ENCODE assay signal across 26 cellular contexts in the genomic region with DNA sequence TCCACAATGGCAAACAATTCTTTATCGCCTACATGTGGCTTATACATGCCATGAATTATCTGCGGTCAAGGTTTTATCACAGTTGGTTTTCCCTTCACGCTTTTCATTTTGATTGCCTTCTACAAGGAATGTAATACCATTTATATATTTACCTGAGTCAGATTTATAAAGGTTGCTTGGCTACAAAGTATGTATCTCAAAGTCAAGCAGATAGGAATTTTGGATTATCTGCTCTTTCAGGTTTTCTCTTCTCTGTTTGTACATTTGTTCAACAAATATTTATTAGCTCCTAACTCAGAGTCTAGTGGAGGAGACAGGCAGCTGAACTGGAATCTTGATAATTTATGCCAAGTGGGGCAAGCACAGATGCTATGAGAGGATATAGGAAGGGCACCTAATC. TPM values are rescaled to one million over a fixed set of nuclear protein-coding genes. Genes with fewer than 3 reads are reported as not detected.
DNase-seq lines count a peak whose midpoint lies in the region; ATAC-seq and TF ChIP-seq lines count a peak whose summit lies in the region.
"Had no signal": no experiment of that assay in that cellular context is flagged by ENCODE, and none has a peak within 500 bp of the region (broad histone marks: within the 10 kb centered on the region; RNA-seq: fewer than 3 reads in every experiment).

No MANE protein-coding gene starts in this region.

- H3K27ac Mint-ChIP-seq in WTC11, result no peak overlapping the region
- H3K27ac Mint-ChIP-seq: B cell; CD14-positive monocyte; CD4-positive, alpha-beta memory T cell; CD4-positive, CD25-positive, alpha-beta regulatory T cell had no signal

- POLR2A ChIA-PET in WTC11 (lab: Charles Lee), result no interaction called here

- ATAC-seq in left lobe of liver, result no peak
- ATAC-seq in WTC11, result no peak
- ATAC-seq: A549, GM12878 had no signal

- H3K4me3 ChIP-seq in LNCaP clone FGC (ENCODE audit: low read depth, low read length), result no peak overlapping the region
- H3K4me3 ChIP-seq: A549; BLaER1 treated with 17β-estradiol and CSF1 and Interleukin-3, amounts not matched to agents 10 nM and 100 nM; GM12878 had no signal

- no peaks in the 10 kb centered on the region for H3K9me3 Mint-ChIP-seq in WTC11
- H3K9me3 Mint-ChIP-seq: CD4-positive, alpha-beta memory T cell; CD8-positive, alpha-beta memory T cell had no signal

- TF ChIP-seq CTCF in C4-2B (conservative IDR thresholded peaks at IDR 0.05), result peak; percentile 7
- TF ChIP-seq CTCF in LNCaP clone FGC (IDR thresholded peaks at IDR 0.05; ENCODE audit: control insufficient read depth, extremely low read depth, insufficient read depth), result no peak
- 0 out of 2 replicates have a peak, but pooled peaks have one; percentile 15 for TF ChIP-seq CTCF in VCaP (conservative IDR thresholded peaks at IDR 0.05)
- no peak for TF ChIP-seq CTCF in WTC11 (IDR thresholded peaks at IDR 0.05)

- peak; percentile 78 for DNase-seq in NCI-H524 treated with DMSO at 0.1 percent for 48 hours (lab: John Stamatoyannopoulos, UW)
- no peak for DNase-seq in NCI-H524 (lab: John Stamatoyannopoulos, UW)
- peak; percentile 80 for DNase-seq in LNCaP clone FGC (ENCODE audit: low read depth)
- DNase-seq in left lobe of liver (ENCODE audit: low spot score), result no peak
- no peak for DNase-seq in NCI-H1694 (lab: John Stamatoyannopoulos, UW)
- no peak for DNase-seq in WTC11 (ENCODE audit: low spot score)
- DNase-seq: AML-193; Calu3; CD4-positive, alpha-beta memory T cell; CD4-positive, CD25-positive, alpha-beta regulatory T cell; CD8-positive, alpha-beta memory T cell; COR-L47; DMS79; DND-41; EL; GDM1 had no signal

- CTCF ChIA-PET in WTC11 (lab: Charles Lee), result interaction anchor here (0.9 to 2.2 kb wide), 4 partner anchors 9 to 37 kb away, joined by 3 to 12 read pairs (median 4); no protein-coding TSS in a partner anchor

- H3K27me3 Mint-ChIP-seq in WTC11 (ENCODE audit: low read depth), result no peaks in the 10 kb centered on the region; the same call in none of the 2 replicates

- H3K27ac ChIP-seq in C4-2B, result no peak overlapping the region; the same call in 1 of the 2 replicates
- peak overlapping the region; percentile 77 for H3K27ac ChIP-seq in VCaP
- H3K27ac ChIP-seq: A549; BLaER1 treated with 17β-estradiol and CSF1 and Interleukin-3, amounts not matched to agents 10 nM and 100 nM had no signal

- no peaks in the 10 kb centered on the region for H3K36me3 Mint-ChIP-seq in WTC11
- H3K36me3 Mint-ChIP-seq: CD14-positive monocyte; CD4-positive, alpha-beta memory T cell; CD4-positive, CD25-positive, alpha-beta regulatory T cell had no signal

- H3K4me3 Mint-ChIP-seq in WTC11, result no peak overlapping the region
- H3K4me3 Mint-ChIP-seq: B cell; CD4-positive, alpha-beta memory T cell; CD4-positive, CD25-positive, alpha-beta regulatory T cell; CD8-positive, alpha-beta memory T cell had no signal

- H3K4me1 Mint-ChIP-seq in WTC11, result peaks cover 19% of the 10 kb centered on the region
- H3K4me1 Mint-ChIP-seq: B cell; CD14-positive monocyte; CD4-positive, alpha-beta memory T cell; CD4-positive, CD25-positive, alpha-beta regulatory T cell; CD8-positive, alpha-beta memory T cell had no signal

TF ChIP-seq in WTC11, 78 proteins besides CTCF, POLR2A, EP300 and RAD21:
- TF ChIP-seq EMX1 (CRISPR knock-in tag; IDR thresholded peaks at IDR 0.05) (no peak), ZNF219 (CRISPR knock-in tag; IDR thresholded peaks at IDR 0.05; ENCODE audit: borderline replicate concordance) (no peak), SMAD4 (CRISPR knock-in tag; IDR thresholded peaks at IDR 0.05) (no peak), FOXP1 (CRISPR knock-in tag; IDR thresholded peaks at IDR 0.05; ENCODE audit: borderline replicate concordance) (no peak)
- TF ChIP-seq, protein P1, sequence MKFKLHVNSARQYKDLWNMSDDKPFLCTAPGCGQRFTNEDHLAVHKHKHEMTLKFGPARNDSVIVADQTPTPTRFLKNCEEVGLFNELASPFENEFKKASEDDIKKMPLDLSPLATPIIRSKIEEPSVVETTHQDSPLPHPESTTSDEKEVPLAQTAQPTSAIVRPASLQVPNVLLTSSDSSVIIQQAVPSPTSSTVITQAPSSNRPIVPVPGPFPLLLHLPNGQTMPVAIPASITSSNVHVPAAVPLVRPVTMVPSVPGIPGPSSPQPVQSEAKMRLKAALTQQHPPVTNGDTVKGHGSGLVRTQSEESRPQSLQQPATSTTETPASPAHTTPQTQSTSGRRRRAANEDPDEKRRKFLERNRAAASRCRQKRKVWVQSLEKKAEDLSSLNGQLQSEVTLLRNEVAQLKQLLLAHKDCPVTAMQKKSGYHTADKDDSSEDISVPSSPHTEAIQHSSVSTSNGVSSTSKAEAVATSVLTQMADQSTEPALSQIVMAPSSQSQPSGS (CRISPR knock-in tag; IDR thresholded peaks at IDR 0.05; ENCODE audit: borderline replicate concordance, low read depth), result no peak
- TF ChIP-seq, protein P2, sequence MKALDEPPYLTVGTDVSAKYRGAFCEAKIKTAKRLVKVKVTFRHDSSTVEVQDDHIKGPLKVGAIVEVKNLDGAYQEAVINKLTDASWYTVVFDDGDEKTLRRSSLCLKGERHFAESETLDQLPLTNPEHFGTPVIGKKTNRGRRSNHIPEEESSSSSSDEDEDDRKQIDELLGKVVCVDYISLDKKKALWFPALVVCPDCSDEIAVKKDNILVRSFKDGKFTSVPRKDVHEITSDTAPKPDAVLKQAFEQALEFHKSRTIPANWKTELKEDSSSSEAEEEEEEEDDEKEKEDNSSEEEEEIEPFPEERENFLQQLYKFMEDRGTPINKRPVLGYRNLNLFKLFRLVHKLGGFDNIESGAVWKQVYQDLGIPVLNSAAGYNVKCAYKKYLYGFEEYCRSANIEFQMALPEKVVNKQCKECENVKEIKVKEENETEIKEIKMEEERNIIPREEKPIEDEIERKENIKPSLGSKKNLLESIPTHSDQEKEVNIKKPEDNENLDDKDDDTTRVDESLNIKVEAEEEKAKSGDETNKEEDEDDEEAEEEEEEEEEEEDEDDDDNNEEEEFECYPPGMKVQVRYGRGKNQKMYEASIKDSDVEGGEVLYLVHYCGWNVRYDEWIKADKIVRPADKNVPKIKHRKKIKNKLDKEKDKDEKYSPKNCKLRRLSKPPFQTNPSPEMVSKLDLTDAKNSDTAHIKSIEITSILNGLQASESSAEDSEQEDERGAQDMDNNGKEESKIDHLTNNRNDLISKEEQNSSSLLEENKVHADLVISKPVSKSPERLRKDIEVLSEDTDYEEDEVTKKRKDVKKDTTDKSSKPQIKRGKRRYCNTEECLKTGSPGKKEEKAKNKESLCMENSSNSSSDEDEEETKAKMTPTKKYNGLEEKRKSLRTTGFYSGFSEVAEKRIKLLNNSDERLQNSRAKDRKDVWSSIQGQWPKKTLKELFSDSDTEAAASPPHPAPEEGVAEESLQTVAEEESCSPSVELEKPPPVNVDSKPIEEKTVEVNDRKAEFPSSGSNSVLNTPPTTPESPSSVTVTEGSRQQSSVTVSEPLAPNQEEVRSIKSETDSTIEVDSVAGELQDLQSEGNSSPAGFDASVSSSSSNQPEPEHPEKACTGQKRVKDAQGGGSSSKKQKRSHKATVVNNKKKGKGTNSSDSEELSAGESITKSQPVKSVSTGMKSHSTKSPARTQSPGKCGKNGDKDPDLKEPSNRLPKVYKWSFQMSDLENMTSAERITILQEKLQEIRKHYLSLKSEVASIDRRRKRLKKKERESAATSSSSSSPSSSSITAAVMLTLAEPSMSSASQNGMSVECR (CRISPR knock-in tag; IDR thresholded peaks at IDR 0.05; ENCODE audit: borderline replicate concordance), result no peak
- TF ChIP-seq, protein P3, sequence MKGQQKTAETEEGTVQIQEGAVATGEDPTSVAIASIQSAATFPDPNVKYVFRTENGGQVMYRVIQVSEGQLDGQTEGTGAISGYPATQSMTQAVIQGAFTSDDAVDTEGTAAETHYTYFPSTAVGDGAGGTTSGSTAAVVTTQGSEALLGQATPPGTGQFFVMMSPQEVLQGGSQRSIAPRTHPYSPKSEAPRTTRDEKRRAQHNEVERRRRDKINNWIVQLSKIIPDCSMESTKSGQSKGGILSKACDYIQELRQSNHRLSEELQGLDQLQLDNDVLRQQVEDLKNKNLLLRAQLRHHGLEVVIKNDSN (CRISPR knock-in tag; IDR thresholded peaks at IDR 0.05), result no peak

RNA-seq across cellular contexts. Expression of a gene that starts 28.5 kb away (rescaled TPM):
- total RNA-seq in left lobe of liver (not detected), WTC11 (2021) (0.81 TPM in 1 of 3 replicates, not detected in the others)
- total RNA-seq: A172; B cell; Calu3; CD4-positive, alpha-beta memory T cell; CD4-positive, CD25-positive, alpha-beta regulatory T cell; CD8-positive, alpha-beta memory T cell; Daoy; G401; GM12878 had no signal

RNA-seq across cellular contexts. Expression of a gene that starts 53.1 kb away (rescaled TPM):
- 43.8 TPM for total RNA-seq in left lobe of liver
- 21.2 to 28.2 TPM (median 27.0 TPM) in 3 replicates for total RNA-seq in WTC11 (2021)

Comparison
In these comparisons a context has a peak if more than half of its experiments do, and no peak if none do; other contexts are left out.
1. DNase-seq: peak in NCI-H524 treated with DMSO at 0.1 percent for 48 hours (single experiment) and LNCaP clone FGC (single experiment); none in NCI-H524 (0 of 2), left lobe of liver (single experiment), NCI-H1694 (single experiment) and WTC11 (single experiment).
2. CTCF ChIP-seq: peak in C4-2B (single experiment) and VCaP (single experiment); none in LNCaP clone FGC (single experiment) and WTC11 (single experiment).